21 cellular contexts compared by ENCODE assay signal in the genomic region with DNA sequence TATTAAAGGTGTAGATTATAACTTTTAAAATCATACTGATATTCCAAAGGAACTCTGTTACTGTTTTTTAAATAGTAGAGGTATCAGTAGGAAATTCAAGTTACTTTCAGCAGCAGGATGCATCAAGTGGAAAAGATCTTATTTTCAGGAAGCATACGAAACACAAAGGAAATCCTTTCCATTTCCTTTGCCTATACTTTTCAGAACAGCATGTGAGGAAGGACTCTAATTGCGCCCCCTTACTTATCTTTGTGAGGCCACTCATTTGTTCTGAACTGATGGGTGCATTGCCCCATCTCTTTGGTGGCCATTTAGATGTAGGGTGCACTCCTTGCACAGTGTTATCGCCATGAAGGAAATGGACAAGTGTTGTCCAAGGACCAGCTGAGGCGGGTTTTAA.
DNase-seq lines count a peak whose midpoint lies in the region; ATAC-seq and TF ChIP-seq lines count a peak whose summit lies in the region.
"Had no signal": no experiment of that assay in that cellular context is flagged by ENCODE, and none has a peak within 500 bp of the region (broad histone marks: within the 10 kb centered on the region; RNA-seq: fewer than 3 reads in every experiment).

No MANE protein-coding gene starts in this region.

- H3K27me3 Mint-ChIP-seq in GM23338 (ENCODE audit: insufficient read depth, low read depth, poor library complexity) = no peaks in the 10 kb centered on the region
- H3K27me3 Mint-ChIP-seq in natural killer cell (ENCODE audit: low read depth in 2 of 2) = no peaks in the 10 kb centered on the region
- H3K27me3 Mint-ChIP-seq: CD8-positive, alpha-beta memory T cell had no signal

- H3K9me3 Mint-ChIP-seq in GM23338 (no peaks in the 10 kb centered on the region), natural killer cell (no peaks in the 10 kb centered on the region)
- H3K9me3 Mint-ChIP-seq: CD8-positive, alpha-beta memory T cell had no signal

- H3K79me2 ChIP-seq in GM23338 (replicated peaks; ENCODE audit: insufficient read depth) (no peaks in the 10 kb centered on the region), parathyroid adenoma (no peaks in the 10 kb centered on the region)

- intact Hi-C loops in natural killer cell (cut with micrococcal nuclease) = no loop called here

- H3K36me3 Mint-ChIP-seq in GM23338 (ENCODE audit: low read depth) = no peaks in the 10 kb centered on the region
- no peaks in the 10 kb centered on the region for H3K36me3 Mint-ChIP-seq in natural killer cell

- no peak overlapping the region for H3K4me3 ChIP-seq in BLaER1 treated with 17β-estradiol and CSF1 and Interleukin-3, amounts not matched to agents 10 nM and 100 nM
- no peak overlapping the region for H3K4me3 ChIP-seq in GM23338
- no peak overlapping the region for H3K4me3 ChIP-seq in ectodermal cell (ENCODE audit: insufficient read depth, low read depth, low read length)
- H3K4me3 ChIP-seq in parathyroid adenoma (ENCODE audit: low read depth, low read length) = no peak overlapping the region
- H3K4me3 ChIP-seq: SJSA1 had no signal

- peaks cover 11 to 21% (median 16%) of the 10 kb centered on the region in 10 experiments for H3K4me1 ChIP-seq in BLaER1 treated with 17β-estradiol and CSF1 and Interleukin-3, amounts not matched to agents 10 nM and 100 nM
- H3K4me1 ChIP-seq in GM23338 (ENCODE audit: insufficient read depth) = 0 out of 2 replicates have a peak, but pooled peaks cover 7% of the 10 kb centered on the region
- no peaks in the 10 kb centered on the region for H3K4me1 ChIP-seq in ectodermal cell (ENCODE audit: control insufficient read depth, insufficient read depth, low read length)
- no peaks in the 10 kb centered on the region for H3K4me1 ChIP-seq in parathyroid adenoma

- peaks cover 0 to 7% (median 0%) of the 10 kb centered on the region in 11 experiments; a peak in 2 of 22 replicates for H3K36me3 ChIP-seq in BLaER1 treated with 17β-estradiol and CSF1 and Interleukin-3, amounts not matched to agents 10 nM and 100 nM
- H3K36me3 ChIP-seq in GM23338 (ENCODE audit: insufficient read depth) (no peaks in the 10 kb centered on the region), ectodermal cell (ENCODE audit: control insufficient read depth, insufficient read depth, low read length) (no peaks in the 10 kb centered on the region), parathyroid adenoma (ENCODE audit: control insufficient read depth, insufficient read depth, low read length) (no peaks in the 10 kb centered on the region)
- H3K36me3 ChIP-seq: SJSA1 had no signal

- in situ Hi-C loops in KBM-7 (cut with MboI; ENCODE audit: low pct_unique_long_range_greater_than_20kb, low sequenced_read_pairs) = no loop called here

- H3K4me3 Mint-ChIP-seq in GM23338 = no peak overlapping the region
- H3K4me3 Mint-ChIP-seq in natural killer cell = no peak overlapping the region
- H3K4me3 Mint-ChIP-seq: CD14-positive monocyte; CD8-positive, alpha-beta memory T cell had no signal

- no peak overlapping the region for H3K9ac ChIP-seq in BLaER1 treated with 17β-estradiol and CSF1 and Interleukin-3, amounts not matched to agents 10 nM and 100 nM
- no peak overlapping the region for H3K9ac ChIP-seq in parathyroid adenoma

- 95 to 99% methylated on average over 4 of the region's 4 CpGs for WGBS in ectodermal cell, 2 experiments

- H2AFZ ChIP-seq in GM23338 (no peak overlapping the region), parathyroid adenoma (no peak overlapping the region)

- no peaks in the 10 kb centered on the region for H3F3A ChIP-seq in GM23338 (replicated peaks; ENCODE audit: low read depth)

- TF ChIP-seq CTCF in GM23338 (conservative IDR thresholded peaks at IDR 0.05; ENCODE audit: low read depth in 2 of 2) = peak in 1 of 2 experiments; percentile 21; a peak in 1 of 4 replicates
- no peak for TF ChIP-seq CTCF in parathyroid adenoma (IDR thresholded peaks at IDR 0.05)
- TF ChIP-seq CTCF in natural killer cell (IDR thresholded peaks at IDR 0.05) = no peak

- peaks cover 11% of the 10 kb centered on the region; the same call in 2 of the 3 replicates for H3K4me1 Mint-ChIP-seq in GM23338
- H3K4me1 Mint-ChIP-seq in natural killer cell = no peaks in the 10 kb centered on the region

- peak overlapping the region; percentile 38 to 74 (median 60) for H3K4me2 ChIP-seq in BLaER1 treated with 17β-estradiol and CSF1 and Interleukin-3, amounts not matched to agents 10 nM and 100 nM
- no peak overlapping the region for H3K4me2 ChIP-seq in GM23338
- no peak overlapping the region for H3K4me2 ChIP-seq in parathyroid adenoma (ENCODE audit: low read length)

- ATAC-seq in GM23338 = no peak; the same call in 2 of the 3 replicates
- no peak for ATAC-seq in natural killer cell
- ATAC-seq: PC-3 had no signal

- DNase-seq in GM23338 (ENCODE audit: low spot score) = peak; percentile 11
- no peak for DNase-seq in KBM-7
- DNase-seq in natural killer cell = no peak
- no peak for DNase-seq in central memory CD4-positive, alpha-beta T cell
- DNase-seq: Calu3; CD8-positive, alpha-beta memory T cell; DMS79 treated with DMSO at 0.1 percent for 48 hours; MV-4-11; NCI-H1105; NCI-H146; NCI-H1930; NCI-H2107; NCI-H446; NCI-H82; NK-92 treated with Interleukin-12 subunit alpha and Interleukin-12 subunit beta, amount 100 ng/mL, for 24 hours; PC-3 had no signal

- no peaks in the 10 kb centered on the region for H4K20me1 ChIP-seq in BLaER1 treated with 17β-estradiol and CSF1 and Interleukin-3, amounts not matched to agents 10 nM and 100 nM
- no peaks in the 10 kb centered on the region for H4K20me1 ChIP-seq in GM23338 (replicated peaks; ENCODE audit: insufficient read depth)

- H3K27ac ChIP-seq in BLaER1 treated with 17β-estradiol and CSF1 and Interleukin-3, amounts not matched to agents 10 nM and 100 nM = no peak overlapping the region
- H3K27ac ChIP-seq in GM23338 (ENCODE audit: low read depth) (no peak overlapping the region), ectodermal cell (ENCODE audit: insufficient read depth, low read depth, low read length, poor library complexity, severe bottlenecking) (peak overlapping the region; percentile 27), parathyroid adenoma (peak overlapping the region; percentile 2)
- H3K27ac ChIP-seq: SJSA1 had no signal

- no peaks in the 10 kb centered on the region for H3K9me3 ChIP-seq in BLaER1 treated with 17β-estradiol and CSF1 and Interleukin-3, amounts not matched to agents 10 nM and 100 nM (replicated peaks in 1 of 11)
- H3K9me3 ChIP-seq in ectodermal cell (ENCODE audit: control insufficient read depth, low read length) (no peaks in the 10 kb centered on the region), parathyroid adenoma (ENCODE audit: control insufficient read depth, low read length) (no peaks in the 10 kb centered on the region)
- H3K9me3 ChIP-seq: SJSA1 had no signal

- no peaks in the 10 kb centered on the region for H3K9me2 ChIP-seq in GM23338 (ENCODE audit: insufficient read depth)

- no peak overlapping the region for H3K27ac Mint-ChIP-seq in GM23338
- no peak overlapping the region for H3K27ac Mint-ChIP-seq in natural killer cell
- H3K27ac Mint-ChIP-seq: CD14-positive monocyte; CD8-positive, alpha-beta memory T cell had no signal

- no peaks in the 10 kb centered on the region for H3K27me3 ChIP-seq in BLaER1 treated with 17β-estradiol and CSF1 and Interleukin-3, amounts not matched to agents 10 nM and 100 nM
- H3K27me3 ChIP-seq in GM23338 (ENCODE audit: insufficient read depth) (no peaks in the 10 kb centered on the region), ectodermal cell (ENCODE audit: control insufficient read depth, insufficient read depth, low read length, poor library complexity, severe bottlenecking) (no peaks in the 10 kb centered on the region), parathyroid adenoma (ENCODE audit: control insufficient read depth, insufficient read depth, low read length) (no peaks in the 10 kb centered on the region)
- H3K27me3 ChIP-seq: SJSA1 had no signal

TF ChIP-seq in GM23338, 12 proteins besides CTCF, POLR2A, EP300 and RAD21 (continues in another document):
- TF ChIP-seq NANOG (IDR thresholded peaks at IDR 0.05; ENCODE audit: borderline replicate concordance) (no peak), EZH2phosphoT487 (IDR thresholded peaks at IDR 0.05; ENCODE audit: unreplicated experiment) (no peak), ZNF114 (CRISPR knock-in tag; IDR thresholded peaks at IDR 0.05) (no peak), EZH2 (IDR thresholded peaks at IDR 0.05; ENCODE audit: low read depth, unreplicated experiment) (no peak)

Comparison
In these comparisons a context has a peak if more than half of its experiments do, and no peak if none do; other contexts are left out.
1. H3K27ac ChIP-seq: peak in ectodermal cell (single experiment) and parathyroid adenoma (single experiment); none in BLaER1 treated with 17β-estradiol and CSF1 and Interleukin-3, amounts not matched to agents 10 nM and 100 nM (0 of 11) and GM23338 (single experiment).
2. H3K4me2 ChIP-seq: peak in BLaER1 treated with 17β-estradiol and CSF1 and Interleukin-3, amounts not matched to agents 10 nM and 100 nM (11 of 11); none in GM23338 (single experiment) and parathyroid adenoma (single experiment).